In the genomic region with DNA sequence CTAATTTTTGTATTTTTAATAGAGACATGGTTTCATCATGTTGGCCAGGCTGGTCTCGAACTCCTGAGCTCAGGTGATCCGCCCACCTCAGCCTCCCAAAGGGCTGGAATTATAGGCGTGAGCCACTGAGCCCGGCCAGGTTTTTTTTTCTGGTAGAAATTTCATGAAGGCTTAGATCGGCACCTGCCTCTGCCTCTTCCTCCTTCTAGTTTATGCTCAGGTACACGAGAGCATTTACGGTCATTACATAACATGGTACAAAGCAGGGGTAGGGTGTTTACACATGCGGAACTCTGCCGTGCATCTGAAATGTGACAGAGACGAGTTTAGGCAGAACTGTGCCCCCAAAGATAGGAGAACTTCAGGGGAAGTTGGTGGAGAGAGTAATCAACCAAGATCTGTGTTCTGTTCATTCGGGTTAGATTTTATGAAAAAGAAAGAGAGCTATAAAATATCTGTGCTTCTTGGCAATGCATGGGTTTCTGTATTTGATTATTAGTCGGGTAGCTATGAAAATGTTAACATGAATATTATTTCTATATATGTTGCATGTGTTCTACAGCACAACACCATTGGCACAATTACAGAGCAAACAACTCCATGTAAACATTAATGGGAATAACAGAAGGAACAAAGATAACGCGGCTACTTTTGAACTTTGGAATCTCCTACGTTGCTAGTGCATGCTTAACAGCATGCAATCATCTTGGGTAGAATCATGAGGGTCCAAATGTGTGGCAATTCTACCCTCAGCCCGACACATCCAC, we compare ENCODE assay signal across 18 cellular contexts. TPM values are rescaled to one million over a fixed set of nuclear protein-coding genes. Genes with fewer than 3 reads are reported as not detected.
DNase-seq lines count a peak whose midpoint lies in the region; ATAC-seq and TF ChIP-seq lines count a peak whose summit lies in the region.
"Had no signal": no experiment of that assay in that cellular context is flagged by ENCODE, and none has a peak within 500 bp of the region (broad histone marks: within the 10 kb centered on the region; RNA-seq: fewer than 3 reads in every experiment).

No MANE protein-coding gene starts in this region.

- H3K4me3 Mint-ChIP-seq in WTC11: no peak overlapping the region
- H3K4me3 Mint-ChIP-seq in activated T-helper 2 cell treated with anti-CD3 and anti-CD28 coated beads, Interferon-gamma antibody, Interleukin-2, Interleukin-4, amounts not matched to agents 10 μg/mL and 5 μg/mL and 100 μg/mL, durations not matched to agents 14 hours and 24 hours and 36 hours (ENCODE audit: low read depth): no peak overlapping the region
- H3K4me3 Mint-ChIP-seq: CD4-positive, alpha-beta memory T cell; H9 had no signal

- H3K4me3 ChIP-seq in right lobe of liver (peak overlapping the region in 2 of 3 donors; percentile 34 to 44), transverse colon (peak overlapping the region in 2 of 4 donors; percentile 5 to 25)

- CTCF ChIA-PET in WTC11 (lab: Charles Lee): interaction anchor here (1.8 kb wide), 1 partner anchor 32 kb away, joined by 7 read pairs; no protein-coding TSS in a partner anchor

- TF ChIP-seq CTCF in WTC11 (IDR thresholded peaks at IDR 0.05): no peak
- TF ChIP-seq CTCF in right lobe of liver (IDR thresholded peaks at IDR 0.05): no peak
- TF ChIP-seq CTCF in transverse colon (IDR thresholded peaks at IDR 0.05): no peak

- no peak for ATAC-seq in WTC11
- peak; percentile 72 to 75 (median 74) for ATAC-seq in right lobe of liver
- ATAC-seq in GM19452 (IDR thresholded peaks at IDR 0.05; ENCODE audit: unreplicated experiment): no peak
- ATAC-seq: Panc1, Right ventricle myocardium inferior had no signal

- H3K36me3 ChIP-seq in right lobe of liver (no peaks in the 10 kb centered on the region), transverse colon (no peaks in the 10 kb centered on the region)
- H3K36me3 ChIP-seq: BE2C had no signal

- TF ChIP-seq EP300 in transverse colon (IDR thresholded peaks at IDR 0.05; ENCODE audit: low read depth): no peak

- WGBS in right lobe of liver (ENCODE audit: insufficient coverage, low coverage, low lambda C conversion rate, missing lambda C conversion rate): 30% methylated on average over 16 of the region's 16 CpGs
- 43 to 55% methylated on average over 11 to 16 of the region's 16 CpGs for WGBS in transverse colon (ENCODE audit: low coverage in 1 of 2), 2 donors

- H3K9me3 ChIP-seq in right lobe of liver (no peaks in the 10 kb centered on the region), transverse colon (no peaks in the 10 kb centered on the region)
- H3K9me3 ChIP-seq: BE2C, SK-N-SH had no signal

- no peaks in the 10 kb centered on the region for H3K27me3 Mint-ChIP-seq in WTC11 (ENCODE audit: low read depth)
- peaks cover 5% of the 10 kb centered on the region for H3K27me3 Mint-ChIP-seq in activated T-helper 2 cell treated with anti-CD3 and anti-CD28 coated beads, Interferon-gamma antibody, Interleukin-2, Interleukin-4, amounts not matched to agents 10 μg/mL and 5 μg/mL and 100 μg/mL, durations not matched to agents 14 hours and 24 hours and 36 hours (ENCODE audit: low read depth)

- POLR2A ChIA-PET in WTC11 (lab: Charles Lee): no interaction called here

- DNase-seq in HuH-7 (ENCODE audit: low spot score) (peak; percentile 28), WTC11 (ENCODE audit: low spot score) (no peak), right lobe of liver (no peak), transverse colon (peak; percentile 10), NCI-H82 treated with DMSO at 0.1 percent for 48 hours (lab: John Stamatoyannopoulos, UW; ENCODE audit: unreplicated experiment) (no peak)
- DNase-seq in activated T-helper 2 cell treated with anti-CD3 and anti-CD28 coated beads, Interferon-gamma antibody, Interleukin-2, Interleukin-4, amounts not matched to agents 10 μg/mL and 5 μg/mL and 100 μg/mL, durations not matched to agents 14 hours and 24 hours and 36 hours (ENCODE audit: low spot score): no peak
- DNase-seq: BE2C; CD4-positive, alpha-beta memory T cell; DMS 273 treated with DMSO at 0.1 percent for 48 hours; H9; IMR-90; NCI-H1436; NCI-H2029 treated with DMSO at 0.1 percent for 48 hours; NCI-H510A treated with DMSO at 0.1 percent for 48 hours; SK-N-SH had no signal

- no peaks in the 10 kb centered on the region for H3K27me3 ChIP-seq in right lobe of liver
- H3K27me3 ChIP-seq in transverse colon: no peaks in the 10 kb centered on the region

- H3K27ac ChIP-seq in right lobe of liver (peak overlapping the region in 2 of 3 donors; percentile 13 to 25), transverse colon (peak overlapping the region; percentile 19 to 63 (median 34))

- H3K4me1 ChIP-seq in right lobe of liver: no peaks in the 10 kb centered on the region
- H3K4me1 ChIP-seq in transverse colon: peaks cover 0 to 12% (median 2%) of the 10 kb centered on the region in 4 donors
- H3K4me1 ChIP-seq: BE2C had no signal

- in situ Hi-C loops in transverse colon (cut with MboI; ENCODE audit: low pct_ligation_motif_present in 1 of 4, low pct_unique_long_range_greater_than_20kb in 1 of 4, low sequenced_read_pairs in 3 of 4): loop anchor here in 2 of 4 donors (10.0 to 25.0 kb wide), 2 partner anchors 114 to 121 kb away; no protein-coding TSS in a partner anchor

- no peaks in the 10 kb centered on the region for H3K4me1 Mint-ChIP-seq in WTC11
- H3K4me1 Mint-ChIP-seq in activated T-helper 2 cell treated with anti-CD3 and anti-CD28 coated beads, Interferon-gamma antibody, Interleukin-2, Interleukin-4, amounts not matched to agents 10 μg/mL and 5 μg/mL and 100 μg/mL, durations not matched to agents 14 hours and 24 hours and 36 hours (ENCODE audit: low read depth): no peaks in the 10 kb centered on the region
- H3K4me1 Mint-ChIP-seq: H9 had no signal

- no peak for TF ChIP-seq POLR2A in right lobe of liver (IDR thresholded peaks at IDR 0.05)
- TF ChIP-seq POLR2A in transverse colon (IDR thresholded peaks at IDR 0.05): no peak

- intact Hi-C loops in right lobe of liver (cut with DNase I) (no loop called here), transverse colon (cut with DNase I; ENCODE audit: low total_unique reads) (no loop called here)
- intact Hi-C loops in activated T-helper 2 cell treated with anti-CD3 and anti-CD28 coated beads, Interferon-gamma antibody, Interleukin-2, Interleukin-4, amounts not matched to agents 10 μg/mL and 5 μg/mL and 100 μg/mL, durations not matched to agents 14 hours and 24 hours and 36 hours (cut with micrococcal nuclease): loop anchor here (10.0 kb wide), 1 partner anchor 56 kb away; no protein-coding TSS in a partner anchor

- H3K9me3 Mint-ChIP-seq in WTC11: no peaks in the 10 kb centered on the region
- no peaks in the 10 kb centered on the region for H3K9me3 Mint-ChIP-seq in activated T-helper 2 cell treated with anti-CD3 and anti-CD28 coated beads, Interferon-gamma antibody, Interleukin-2, Interleukin-4, amounts not matched to agents 10 μg/mL and 5 μg/mL and 100 μg/mL, durations not matched to agents 14 hours and 24 hours and 36 hours
- H3K9me3 Mint-ChIP-seq: CD4-positive, alpha-beta memory T cell; H9 had no signal

- no peaks in the 10 kb centered on the region for H3K36me3 Mint-ChIP-seq in WTC11
- no peaks in the 10 kb centered on the region for H3K36me3 Mint-ChIP-seq in activated T-helper 2 cell treated with anti-CD3 and anti-CD28 coated beads, Interferon-gamma antibody, Interleukin-2, Interleukin-4, amounts not matched to agents 10 μg/mL and 5 μg/mL and 100 μg/mL, durations not matched to agents 14 hours and 24 hours and 36 hours (ENCODE audit: low read depth)
- H3K36me3 Mint-ChIP-seq: CD4-positive, alpha-beta memory T cell had no signal

- peak overlapping the region; percentile 17; the same call in 1 of the 2 replicates for H3K27ac Mint-ChIP-seq in WTC11
- no peak overlapping the region for H3K27ac Mint-ChIP-seq in activated T-helper 2 cell treated with anti-CD3 and anti-CD28 coated beads, Interferon-gamma antibody, Interleukin-2, Interleukin-4, amounts not matched to agents 10 μg/mL and 5 μg/mL and 100 μg/mL, durations not matched to agents 14 hours and 24 hours and 36 hours
- H3K27ac Mint-ChIP-seq: CD4-positive, alpha-beta memory T cell; H9 had no signal

TF ChIP-seq in WTC11, 78 proteins besides CTCF, POLR2A, EP300 and RAD21 (continues in another document):
- TF ChIP-seq TEAD1 (CRISPR knock-in tag; IDR thresholded peaks at IDR 0.05) (no peak), RORB (CRISPR knock-in tag; IDR thresholded peaks at IDR 0.05) (no peak)
- TF ChIP-seq, protein P1, sequence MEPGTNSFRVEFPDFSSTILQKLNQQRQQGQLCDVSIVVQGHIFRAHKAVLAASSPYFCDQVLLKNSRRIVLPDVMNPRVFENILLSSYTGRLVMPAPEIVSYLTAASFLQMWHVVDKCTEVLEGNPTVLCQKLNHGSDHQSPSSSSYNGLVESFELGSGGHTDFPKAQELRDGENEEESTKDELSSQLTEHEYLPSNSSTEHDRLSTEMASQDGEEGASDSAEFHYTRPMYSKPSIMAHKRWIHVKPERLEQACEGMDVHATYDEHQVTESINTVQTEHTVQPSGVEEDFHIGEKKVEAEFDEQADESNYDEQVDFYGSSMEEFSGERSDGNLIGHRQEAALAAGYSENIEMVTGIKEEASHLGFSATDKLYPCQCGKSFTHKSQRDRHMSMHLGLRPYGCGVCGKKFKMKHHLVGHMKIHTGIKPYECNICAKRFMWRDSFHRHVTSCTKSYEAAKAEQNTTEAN (CRISPR knock-in tag; IDR thresholded peaks at IDR 0.05): no peak
- TF ChIP-seq, protein P2, sequence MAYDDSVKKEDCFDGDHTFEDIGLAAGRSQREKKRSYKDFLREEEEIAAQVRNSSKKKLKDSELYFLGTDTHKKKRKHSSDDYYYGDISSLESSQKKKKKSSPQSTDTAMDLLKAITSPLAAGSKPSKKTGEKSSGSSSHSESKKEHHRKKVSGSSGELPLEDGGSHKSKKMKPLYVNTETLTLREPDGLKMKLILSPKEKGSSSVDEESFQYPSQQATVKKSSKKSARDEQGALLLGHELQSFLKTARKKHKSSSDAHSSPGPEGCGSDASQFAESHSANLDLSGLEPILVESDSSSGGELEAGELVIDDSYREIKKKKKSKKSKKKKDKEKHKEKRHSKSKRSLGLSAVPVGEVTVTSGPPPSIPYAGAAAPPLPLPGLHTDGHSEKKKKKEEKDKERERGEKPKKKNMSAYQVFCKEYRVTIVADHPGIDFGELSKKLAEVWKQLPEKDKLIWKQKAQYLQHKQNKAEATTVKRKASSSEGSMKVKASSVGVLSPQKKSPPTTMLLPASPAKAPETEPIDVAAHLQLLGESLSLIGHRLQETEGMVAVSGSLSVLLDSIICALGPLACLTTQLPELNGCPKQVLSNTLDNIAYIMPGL (CRISPR knock-in tag; IDR thresholded peaks at IDR 0.05): no peak

RNA-seq across cellular contexts. Expression of a gene that starts 23.6 kb away (rescaled TPM):
- total RNA-seq in WTC11 (2021) (43.0 to 50.5 TPM (median 49.5 TPM) in 3 replicates), right lobe of liver (1 to 10 TPM; 1.8 to 3.6 (median 2.3) TPM), transverse colon (10 to 100 TPM; 16.1 to 50.7 (median 45.8) TPM)
- total RNA-seq in activated T-helper 2 cell treated with anti-CD3 and anti-CD28 coated beads, Interferon-gamma antibody, Interleukin-2, Interleukin-4, amounts not matched to agents 10 μg/mL and 5 μg/mL and 100 μg/mL, durations not matched to agents 14 hours and 24 hours and 36 hours: 3.1 and 3.6 TPM in 2 replicates

Comparison
In these comparisons a context has a peak if more than half of its experiments do, and no peak if none do; other contexts are left out.
1. DNase-seq: peak in HuH-7 (single experiment) and transverse colon (single experiment); none in WTC11 (single experiment), right lobe of liver (0 of 3), NCI-H82 treated with DMSO at 0.1 percent for 48 hours (single experiment) and activated T-helper 2 cell treated with anti-CD3 and anti-CD28 coated beads, Interferon-gamma antibody, Interleukin-2, Interleukin-4, amounts not matched to agents 10 μg/mL and 5 μg/mL and 100 μg/mL, durations not matched to agents 14 hours and 24 hours and 36 hours (single experiment).
2. ATAC-seq: peak in right lobe of liver (4 of 4); none in WTC11 (single experiment) and GM19452 (single experiment).